12 cellular contexts compared by ENCODE assay signal in the genomic region with DNA sequence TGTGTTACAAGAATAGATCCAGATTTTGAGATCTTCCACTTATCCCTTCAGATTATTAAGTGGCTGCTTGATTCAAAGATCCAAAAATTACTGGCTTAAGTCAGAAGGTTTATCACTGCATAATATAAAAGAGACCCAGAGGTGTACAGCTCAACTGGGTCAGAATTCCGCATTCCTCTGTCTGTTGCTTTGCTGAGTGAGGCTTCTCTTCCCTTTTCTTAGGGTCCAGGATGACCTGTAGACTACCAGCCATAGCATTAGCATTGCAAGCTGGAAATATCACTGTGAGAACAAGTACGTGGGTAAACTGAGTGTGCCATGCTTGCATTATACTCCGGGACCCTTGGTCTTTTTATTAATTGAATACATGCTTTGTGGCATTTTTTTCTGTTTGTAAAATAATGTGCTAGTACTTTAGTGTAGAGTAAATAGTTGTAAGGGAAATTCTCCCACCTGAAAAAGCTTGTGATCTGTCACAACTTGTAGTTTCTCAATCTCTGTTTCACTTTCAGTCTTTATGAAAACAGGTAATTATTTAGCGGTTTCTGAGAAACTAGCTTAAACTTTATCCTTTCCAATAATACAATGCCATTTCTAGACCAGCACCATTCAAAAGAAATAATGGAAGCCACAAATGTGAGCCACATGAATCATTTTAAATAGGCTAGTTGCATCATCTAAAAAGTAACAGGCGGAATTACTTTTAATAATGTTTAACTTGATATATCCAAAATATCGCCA.
DNase-seq lines count a peak whose midpoint lies in the region; ATAC-seq and FAIRE-seq lines count a peak whose summit lies in the region.
"Had no signal": no experiment of that assay in that cellular context is flagged by ENCODE, and none has a peak within 500 bp of the region (broad histone marks: within the 10 kb centered on the region; RNA-seq: fewer than 3 reads in every experiment).

No MANE protein-coding gene starts in this region.

- no peak for FAIRE-seq in frontal cortex (lab: Jason Lieb, UNC)
- FAIRE-seq: GM12892 had no signal

- H3K4me1 Mint-ChIP-seq in activated T-cell treated with anti-CD3 and anti-CD28 coated beads, Interleukin-2, amount 50 U/mL, for 4 hours (ENCODE audit: low read depth), result peaks cover 27% of the 10 kb centered on the region
- H3K4me1 Mint-ChIP-seq in T-helper 2 cell treated with Interferon-gamma antibody and Interleukin-4, amounts not matched to agents 5 μg/mL and 100 μg/mL, for 36 hours (ENCODE audit: low read depth), result peaks cover 27% of the 10 kb centered on the region
- H3K4me1 Mint-ChIP-seq in stimulated activated effector memory CD8-positive, alpha-beta T cell treated with anti-CD3 and anti-CD28 coated beads, Interleukin-12 subunit alpha, Interleukin-12 subunit beta, amount 100 ng/mL, for 72 hours, result peaks cover 25% of the 10 kb centered on the region

- no peaks in the 10 kb centered on the region for H3K27me3 Mint-ChIP-seq in activated T-cell treated with anti-CD3 and anti-CD28 coated beads, Interleukin-2, amount 50 U/mL, for 4 hours (ENCODE audit: low read depth)
- H3K27me3 Mint-ChIP-seq in T-helper 2 cell treated with Interferon-gamma antibody and Interleukin-4, amounts not matched to agents 5 μg/mL and 100 μg/mL, for 36 hours (ENCODE audit: low read depth), result no peaks in the 10 kb centered on the region

- no peaks in the 10 kb centered on the region for H3K9me3 Mint-ChIP-seq in activated T-cell treated with anti-CD3 and anti-CD28 coated beads, Interleukin-2, amount 50 U/mL, for 4 hours
- no peaks in the 10 kb centered on the region for H3K9me3 Mint-ChIP-seq in T-helper 2 cell treated with Interferon-gamma antibody and Interleukin-4, amounts not matched to agents 5 μg/mL and 100 μg/mL, for 36 hours
- H3K9me3 Mint-ChIP-seq in stimulated activated effector memory CD8-positive, alpha-beta T cell treated with anti-CD3 and anti-CD28 coated beads, Interleukin-12 subunit alpha, Interleukin-12 subunit beta, amount 100 ng/mL, for 72 hours, result no peaks in the 10 kb centered on the region

- ATAC-seq in activated T-cell treated with anti-CD3 and anti-CD28 coated beads, Interleukin-2, amount 50 U/mL, for 4 hours, result peak; percentile 78 to 85
- ATAC-seq in GM21619 (IDR thresholded peaks at IDR 0.05; ENCODE audit: unreplicated experiment) (peak; percentile 65), GM19023 (IDR thresholded peaks at IDR 0.05; ENCODE audit: unreplicated experiment) (no peak)
- peak; percentile 80 for ATAC-seq in stimulated activated effector memory CD8-positive, alpha-beta T cell treated with anti-CD3 and anti-CD28 coated beads, Interleukin-12 subunit alpha, Interleukin-12 subunit beta, amount 100 ng/mL, for 72 hours
- ATAC-seq: lower lobe of right lung had no signal

- peaks cover 6% of the 10 kb centered on the region for H3K36me3 Mint-ChIP-seq in activated T-cell treated with anti-CD3 and anti-CD28 coated beads, Interleukin-2, amount 50 U/mL, for 4 hours (ENCODE audit: insufficient read depth)
- H3K36me3 Mint-ChIP-seq in T-helper 2 cell treated with Interferon-gamma antibody and Interleukin-4, amounts not matched to agents 5 μg/mL and 100 μg/mL, for 36 hours (ENCODE audit: low read depth), result peaks cover 3% of the 10 kb centered on the region
- no peaks in the 10 kb centered on the region for H3K36me3 Mint-ChIP-seq in stimulated activated effector memory CD8-positive, alpha-beta T cell treated with anti-CD3 and anti-CD28 coated beads, Interleukin-12 subunit alpha, Interleukin-12 subunit beta, amount 100 ng/mL, for 72 hours

- no peak for DNase-seq in activated T-cell treated with anti-CD3 and anti-CD28 coated beads, Interleukin-2, amount 50 U/mL, for 4 hours
- DNase-seq in activated T-cell treated with anti-CD3 and anti-CD28 coated beads, Interleukin-2, amount 50 U/mL, for 1 hour, result no peak
- DNase-seq in T-helper 2 cell treated with Interferon-gamma antibody and Interleukin-4, amounts not matched to agents 5 μg/mL and 100 μg/mL, for 36 hours (ENCODE audit: low spot score), result no peak
- DNase-seq in stimulated activated effector memory CD8-positive, alpha-beta T cell treated with anti-CD3 and anti-CD28 coated beads, Interleukin-12 subunit alpha, Interleukin-12 subunit beta, amount 100 ng/mL, for 72 hours (ENCODE audit: low spot score in 2 of 2), result no peak
- DNase-seq in NCI-H2081 treated with DMSO at 0.1 percent for 48 hours (lab: John Stamatoyannopoulos, UW) (no peak), frontal cortex (ENCODE audit: low spot score in 2 of 2) (no peak)
- DNase-seq: lower lobe of right lung, spleen, uterus had no signal

- H3K27ac Mint-ChIP-seq in T-helper 2 cell treated with Interferon-gamma antibody and Interleukin-4, amounts not matched to agents 5 μg/mL and 100 μg/mL, for 36 hours, result peak overlapping the region; percentile 80
- H3K27ac Mint-ChIP-seq in stimulated activated effector memory CD8-positive, alpha-beta T cell treated with anti-CD3 and anti-CD28 coated beads, Interleukin-12 subunit alpha, Interleukin-12 subunit beta, amount 100 ng/mL, for 72 hours, result peak overlapping the region; percentile 44

- H3K4me3 Mint-ChIP-seq in activated T-cell treated with anti-CD3 and anti-CD28 coated beads, Interleukin-2, amount 50 U/mL, for 4 hours, result peak overlapping the region; percentile 35
- H3K4me3 Mint-ChIP-seq in T-helper 2 cell treated with Interferon-gamma antibody and Interleukin-4, amounts not matched to agents 5 μg/mL and 100 μg/mL, for 36 hours, result peak overlapping the region; percentile 75
- peak overlapping the region; percentile 46 for H3K4me3 Mint-ChIP-seq in stimulated activated effector memory CD8-positive, alpha-beta T cell treated with anti-CD3 and anti-CD28 coated beads, Interleukin-12 subunit alpha, Interleukin-12 subunit beta, amount 100 ng/mL, for 72 hours
